In genomic region chr4:40306203-40306602, GRCh38 we compare ENCODE assay signal across 1 cellular context.
TF ChIP-seq lines count a peak whose summit lies in the region.

No MANE protein-coding gene starts in this region.

TF ChIP-seq in K562, 482 proteins besides CTCF, POLR2A, EP300 and RAD21:
- TF ChIP-seq CBFA2T3 (IDR thresholded peaks at IDR 0.05) = 0 out of 2 replicates have a peak, but pooled peaks have one; percentile 4
- TF ChIP-seq TARDBP (IDR thresholded peaks at IDR 0.05) = no peak
